ENCODE assay signal across 15 cellular contexts in genomic region chr6:447381-448165, GRCh38. TPM values are rescaled to one million over a fixed set of nuclear protein-coding genes. Genes with fewer than 3 reads are reported as not detected.
DNase-seq lines count a peak whose midpoint lies in the region; ATAC-seq and TF ChIP-seq lines count a peak whose summit lies in the region.
"Had no signal": no experiment of that assay in that cellular context is flagged by ENCODE, and none has a peak within 500 bp of the region (broad histone marks: within the 10 kb centered on the region; RNA-seq: fewer than 3 reads in every experiment).

No MANE protein-coding gene starts in this region.

- H3K27ac ChIP-seq in heart left ventricle: no peak overlapping the region
- H3K27ac ChIP-seq: brain microvascular endothelial cell, hepatocyte had no signal

- DNase-seq in stimulated activated naive CD4-positive, alpha-beta T cell treated with Interleukin-2 at 50 U/mL for 16 hours (lab: John Stamatoyannopoulos, UW): peak; percentile 34
- DNase-seq in stimulated activated naive CD4-positive, alpha-beta T cell (lab: John Stamatoyannopoulos, UW): no peak
- DNase-seq in activated T-helper 9 cell treated with anti-CD3 and anti-CD28 coated beads, Interleukin-2, amount 50 U/mL, for 16 hours (ENCODE audit: low read depth): peak; percentile 61
- DNase-seq in stimulated activated CD4-positive, alpha-beta T cell treated with anti-CD3 and anti-CD28 coated beads, Interleukin-12 subunit alpha, Interleukin-12 subunit beta, amount 100 ng/mL, for 4 hours: peak; percentile 45
- DNase-seq in SHP77 (lab: John Stamatoyannopoulos, UW) (no peak), heart left ventricle (no peak), AG08396 (ENCODE audit: low spot score) (no peak), WTC11 (ENCODE audit: low spot score) (no peak)
- DNase-seq: brain microvascular endothelial cell, NCI-H1105 treated with DMSO at 0.1 percent for 48 hours, NCI-H69, trophoblast cell had no signal

- TF ChIP-seq POLR2A in heart left ventricle (IDR thresholded peaks at IDR 0.05): no peak

- no peak overlapping the region for H3K4me3 Mint-ChIP-seq in WTC11

- peaks cover 0 to 7% (median 0%) of the 10 kb centered on the region in 12 donors for H3K4me1 ChIP-seq in heart left ventricle

- no peaks in the 10 kb centered on the region for H3K4me1 Mint-ChIP-seq in WTC11

- TF ChIP-seq CTCF in heart left ventricle (IDR thresholded peaks at IDR 0.05) (no peak), WTC11 (IDR thresholded peaks at IDR 0.05) (no peak)

- no peaks in the 10 kb centered on the region for H3K36me3 ChIP-seq in heart left ventricle
- H3K36me3 ChIP-seq: brain microvascular endothelial cell had no signal

- peaks cover 3% of the 10 kb centered on the region; the same call in 1 of the 2 replicates for H3K27me3 Mint-ChIP-seq in WTC11 (ENCODE audit: low read depth)

- intact Hi-C loops in heart left ventricle (cut with DNase I): no loop called here

- no peaks in the 10 kb centered on the region for H3K9me3 ChIP-seq in heart left ventricle

- ATAC-seq in heart left ventricle (no peak), WTC11 (no peak)
- ATAC-seq: HCT116 had no signal

- POLR2A ChIA-PET in WTC11 (lab: Charles Lee): no interaction called here

- H3K36me3 Mint-ChIP-seq in WTC11: peaks cover 23% of the 10 kb centered on the region

- 86 to 89% (median 88%) methylated on average over 26 to 29 of the region's 29 CpGs for WGBS in heart left ventricle, 4 donors

- H3K9me3 Mint-ChIP-seq in WTC11: peaks cover 23% of the 10 kb centered on the region

- CTCF ChIA-PET in WTC11 (lab: Charles Lee): no interaction called here

- H3K27ac Mint-ChIP-seq in WTC11: no peak overlapping the region

- peaks cover 0 to 7% (median 0%) of the 10 kb centered on the region in 9 donors for H3K27me3 ChIP-seq in heart left ventricle
- H3K27me3 ChIP-seq: brain microvascular endothelial cell, hepatocyte had no signal

- H3K4me3 ChIP-seq in heart left ventricle: peak overlapping the region in 1 of 12 donors; percentile 25
- H3K4me3 ChIP-seq: hepatocyte had no signal

TF ChIP-seq in WTC11, 78 proteins besides CTCF, POLR2A, EP300 and RAD21:
- TF ChIP-seq ATF6 (CRISPR knock-in tag; IDR thresholded peaks at IDR 0.05) (no peak), ZNF232 (CRISPR knock-in tag; IDR thresholded peaks at IDR 0.05) (no peak), ZNF671 (CRISPR knock-in tag; IDR thresholded peaks at IDR 0.05) (no peak), CBFB (CRISPR knock-in tag; IDR thresholded peaks at IDR 0.05; ENCODE audit: low read depth) (no peak), SP1 (CRISPR knock-in tag; conservative IDR thresholded peaks at IDR 0.05) (no peak), NFATC4 (CRISPR knock-in tag; IDR thresholded peaks at IDR 0.05) (no peak), ZNF317 (CRISPR knock-in tag; IDR thresholded peaks at IDR 0.05; ENCODE audit: borderline replicate concordance, low read depth) (no peak), RORB (CRISPR knock-in tag; IDR thresholded peaks at IDR 0.05) (no peak), ZNF121 (CRISPR knock-in tag; IDR thresholded peaks at IDR 0.05) (no peak), ZNF263 (CRISPR knock-in tag; IDR thresholded peaks at IDR 0.05; ENCODE audit: low read depth) (no peak), NFE2L1 (CRISPR knock-in tag; IDR thresholded peaks at IDR 0.05) (no peak), KAT7 (CRISPR knock-in tag; IDR thresholded peaks at IDR 0.05; ENCODE audit: borderline replicate concordance) (no peak), RELA (CRISPR knock-in tag; IDR thresholded peaks at IDR 0.05; ENCODE audit: borderline replicate concordance) (no peak), ZNF138 (CRISPR knock-in tag; conservative IDR thresholded peaks at IDR 0.05) (no peak)
- TF ChIP-seq, protein P1, sequence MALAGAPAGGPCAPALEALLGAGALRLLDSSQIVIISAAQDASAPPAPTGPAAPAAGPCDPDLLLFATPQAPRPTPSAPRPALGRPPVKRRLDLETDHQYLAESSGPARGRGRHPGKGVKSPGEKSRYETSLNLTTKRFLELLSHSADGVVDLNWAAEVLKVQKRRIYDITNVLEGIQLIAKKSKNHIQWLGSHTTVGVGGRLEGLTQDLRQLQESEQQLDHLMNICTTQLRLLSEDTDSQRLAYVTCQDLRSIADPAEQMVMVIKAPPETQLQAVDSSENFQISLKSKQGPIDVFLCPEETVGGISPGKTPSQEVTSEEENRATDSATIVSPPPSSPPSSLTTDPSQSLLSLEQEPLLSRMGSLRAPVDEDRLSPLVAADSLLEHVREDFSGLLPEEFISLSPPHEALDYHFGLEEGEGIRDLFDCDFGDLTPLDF (CRISPR knock-in tag; IDR thresholded peaks at IDR 0.05): no peak
- TF ChIP-seq, protein P2, sequence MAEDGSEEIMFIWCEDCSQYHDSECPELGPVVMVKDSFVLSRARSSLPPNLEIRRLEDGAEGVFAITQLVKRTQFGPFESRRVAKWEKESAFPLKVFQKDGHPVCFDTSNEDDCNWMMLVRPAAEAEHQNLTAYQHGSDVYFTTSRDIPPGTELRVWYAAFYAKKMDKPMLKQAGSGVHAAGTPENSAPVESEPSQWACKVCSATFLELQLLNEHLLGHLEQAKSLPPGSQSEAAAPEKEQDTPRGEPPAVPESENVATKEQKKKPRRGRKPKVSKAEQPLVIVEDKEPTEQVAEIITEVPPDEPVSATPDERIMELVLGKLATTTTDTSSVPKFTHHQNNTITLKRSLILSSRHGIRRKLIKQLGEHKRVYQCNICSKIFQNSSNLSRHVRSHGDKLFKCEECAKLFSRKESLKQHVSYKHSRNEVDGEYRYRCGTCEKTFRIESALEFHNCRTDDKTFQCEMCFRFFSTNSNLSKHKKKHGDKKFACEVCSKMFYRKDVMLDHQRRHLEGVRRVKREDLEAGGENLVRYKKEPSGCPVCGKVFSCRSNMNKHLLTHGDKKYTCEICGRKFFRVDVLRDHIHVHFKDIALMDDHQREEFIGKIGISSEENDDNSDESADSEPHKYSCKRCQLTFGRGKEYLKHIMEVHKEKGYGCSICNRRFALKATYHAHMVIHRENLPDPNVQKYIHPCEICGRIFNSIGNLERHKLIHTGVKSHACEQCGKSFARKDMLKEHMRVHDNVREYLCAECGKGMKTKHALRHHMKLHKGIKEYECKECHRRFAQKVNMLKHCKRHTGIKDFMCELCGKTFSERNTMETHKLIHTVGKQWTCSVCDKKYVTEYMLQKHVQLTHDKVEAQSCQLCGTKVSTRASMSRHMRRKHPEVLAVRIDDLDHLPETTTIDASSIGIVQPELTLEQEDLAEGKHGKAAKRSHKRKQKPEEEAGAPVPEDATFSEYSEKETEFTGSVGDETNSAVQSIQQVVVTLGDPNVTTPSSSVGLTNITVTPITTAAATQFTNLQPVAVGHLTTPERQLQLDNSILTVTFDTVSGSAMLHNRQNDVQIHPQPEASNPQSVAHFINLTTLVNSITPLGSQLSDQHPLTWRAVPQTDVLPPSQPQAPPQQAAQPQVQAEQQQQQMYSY (CRISPR knock-in tag; IDR thresholded peaks at IDR 0.05): no peak
- TF ChIP-seq, protein P3, sequence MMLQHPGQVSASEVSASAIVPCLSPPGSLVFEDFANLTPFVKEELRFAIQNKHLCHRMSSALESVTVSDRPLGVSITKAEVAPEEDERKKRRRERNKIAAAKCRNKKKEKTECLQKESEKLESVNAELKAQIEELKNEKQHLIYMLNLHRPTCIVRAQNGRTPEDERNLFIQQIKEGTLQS (CRISPR knock-in tag; conservative IDR thresholded peaks at IDR 0.05): no peak
- TF ChIP-seq, protein P4, sequence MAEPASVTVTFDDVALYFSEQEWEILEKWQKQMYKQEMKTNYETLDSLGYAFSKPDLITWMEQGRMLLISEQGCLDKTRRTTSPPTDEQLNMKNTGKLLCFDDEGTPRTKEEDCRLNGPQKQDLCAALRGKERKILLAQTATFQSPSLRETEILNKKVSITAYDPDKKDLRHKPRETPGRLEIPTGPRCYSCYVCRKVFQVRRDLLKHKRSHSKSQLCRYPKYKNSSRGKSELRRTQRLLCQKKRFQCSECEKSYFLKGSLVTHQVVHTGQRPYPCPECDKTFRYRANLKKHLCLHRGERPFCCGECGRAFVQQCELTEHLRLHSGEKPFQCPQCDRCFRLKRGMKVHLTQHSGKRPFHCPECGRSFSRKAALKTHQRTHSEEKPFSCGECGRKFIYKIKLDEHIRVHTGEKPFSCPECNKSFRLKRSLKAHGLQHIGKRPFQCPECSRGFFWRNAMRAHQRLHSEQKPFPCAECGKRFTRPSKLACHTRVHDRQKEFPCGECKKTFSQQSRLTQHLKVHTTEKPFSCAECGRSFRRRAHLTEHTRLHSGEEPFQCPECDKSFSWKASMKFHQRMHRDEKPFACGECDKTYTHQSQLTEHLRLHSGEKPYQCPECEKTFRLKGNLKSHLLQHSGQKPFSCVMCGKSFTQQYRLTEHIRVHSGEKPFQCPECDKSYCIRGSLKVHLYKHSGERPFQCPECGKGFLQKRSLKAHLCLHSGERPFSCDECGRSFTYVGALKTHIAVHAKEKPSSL (CRISPR knock-in tag; conservative IDR thresholded peaks at IDR 0.05): no peak
- TF ChIP-seq, protein P5, sequence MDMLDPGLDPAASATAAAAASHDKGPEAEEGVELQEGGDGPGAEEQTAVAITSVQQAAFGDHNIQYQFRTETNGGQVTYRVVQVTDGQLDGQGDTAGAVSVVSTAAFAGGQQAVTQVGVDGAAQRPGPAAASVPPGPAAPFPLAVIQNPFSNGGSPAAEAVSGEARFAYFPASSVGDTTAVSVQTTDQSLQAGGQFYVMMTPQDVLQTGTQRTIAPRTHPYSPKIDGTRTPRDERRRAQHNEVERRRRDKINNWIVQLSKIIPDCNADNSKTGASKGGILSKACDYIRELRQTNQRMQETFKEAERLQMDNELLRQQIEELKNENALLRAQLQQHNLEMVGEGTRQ (CRISPR knock-in tag; IDR thresholded peaks at IDR 0.05): no peak

RNA-seq across cellular contexts. Expression of gene IRF4, which starts 56.0 kb away (rescaled TPM):
- total RNA-seq in heart left ventricle: 1 to 10 TPM in 2 of 9 donors, under 1 TPM in 6, not detected in 1; 0.16 to 4.4 (median 0.35) TPM
- under 1 TPM; 0.08 to 0.29 TPM for polyA plus RNA-seq in heart left ventricle
- total RNA-seq in WTC11 (2021): 1.6 to 2.2 TPM (median 2.2 TPM) in 3 replicates
- total RNA-seq: osteocyte had no signal

Comparison
In these comparisons a context has a peak if more than half of its experiments do, and no peak if none do; other contexts are left out.
1. DNase-seq: peak in stimulated activated naive CD4-positive, alpha-beta T cell treated with Interleukin-2 at 50 U/mL for 16 hours (single experiment), activated T-helper 9 cell treated with anti-CD3 and anti-CD28 coated beads, Interleukin-2, amount 50 U/mL, for 16 hours (single experiment) and stimulated activated CD4-positive, alpha-beta T cell treated with anti-CD3 and anti-CD28 coated beads, Interleukin-12 subunit alpha, Interleukin-12 subunit beta, amount 100 ng/mL, for 4 hours (single experiment); none in stimulated activated naive CD4-positive, alpha-beta T cell (0 of 6), SHP77 (0 of 2), heart left ventricle (0 of 5), AG08396 (single experiment) and WTC11 (single experiment).